26 cellular contexts compared by ENCODE assay signal in the genomic region with DNA sequence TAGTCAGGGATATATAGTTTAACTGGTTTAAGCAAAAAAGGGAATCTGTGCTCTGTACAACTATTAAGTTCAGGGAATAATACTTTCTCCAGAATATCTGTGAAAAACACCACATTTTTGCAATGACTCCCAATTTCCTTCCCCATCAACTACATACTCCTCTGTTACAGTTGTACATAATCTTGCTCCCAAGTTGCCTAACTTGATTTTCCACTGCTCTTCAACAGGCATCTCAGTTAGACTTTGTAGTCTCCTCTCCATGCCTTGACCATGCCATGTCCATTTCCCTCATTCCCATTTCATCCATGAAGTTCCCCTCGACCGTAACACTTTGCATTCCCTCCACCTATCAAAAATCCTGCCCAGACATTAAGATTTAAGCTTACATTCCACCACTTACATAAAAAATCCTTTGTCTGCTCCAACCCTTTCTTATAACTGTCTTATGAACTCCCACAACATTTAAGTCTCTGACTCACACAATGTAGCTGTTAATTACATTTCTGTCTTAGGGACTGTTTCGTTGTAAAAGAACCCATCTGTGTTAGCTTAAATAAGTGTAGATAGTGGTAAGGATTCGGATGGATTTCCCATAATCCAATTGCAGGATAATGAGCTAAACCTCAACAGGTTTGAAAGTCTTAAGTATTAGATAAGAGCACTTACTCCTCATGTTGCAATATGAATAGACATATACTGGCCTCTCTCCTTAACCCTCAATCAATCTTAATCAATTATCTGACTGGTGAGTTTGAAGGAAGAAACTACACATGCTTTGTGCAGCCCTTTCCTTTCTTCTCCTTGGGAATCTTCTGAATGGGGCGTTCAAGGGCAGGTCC.
DNase-seq lines count a peak whose midpoint lies in the region; ATAC-seq, FAIRE-seq and TF ChIP-seq lines count a peak whose summit lies in the region.
"Had no signal": no experiment of that assay in that cellular context is flagged by ENCODE, and none has a peak within 500 bp of the region (broad histone marks: within the 10 kb centered on the region; RNA-seq: fewer than 3 reads in every experiment).

No MANE protein-coding gene starts in this region.

- no peak for TF ChIP-seq POLR2A in H54 (IDR thresholded peaks at IDR 0.05; ENCODE audit: low read depth, low read length)

- TF ChIP-seq CTCF in nephron (IDR thresholded peaks at IDR 0.05; ENCODE audit: unreplicated experiment in 3 of 3): no peak

- no peaks in the 10 kb centered on the region for H3K27me3 Mint-ChIP-seq in nephron (ENCODE audit: low read depth)
- H3K27me3 Mint-ChIP-seq: activated naive CD8-positive, alpha-beta T cell; T-cell had no signal

- no peaks in the 10 kb centered on the region for H3K9me3 Mint-ChIP-seq in nephron
- H3K9me3 Mint-ChIP-seq: T-cell had no signal

- ATAC-seq in HG03159 (IDR thresholded peaks at IDR 0.05; ENCODE audit: unreplicated experiment) (no peak), HG03175 (IDR thresholded peaks at IDR 0.05; ENCODE audit: unreplicated experiment) (no peak)
- ATAC-seq: activated CD8-positive, alpha-beta T cell treated with anti-CD3 and anti-CD28 coated beads, Interleukin-2, amount 10 ng/mL, durations not matched to agents 7 days and 5 days; stimulated activated naive CD8-positive, alpha-beta T cell treated with anti-CD3 and anti-CD28 coated beads, Interleukin-15, Interleukin-2, amounts not matched to agents 100 U/mL and 50 U/mL, for 24 hours; T-cell had no signal

- DNase-seq in A172 (ENCODE audit: low spot score) (peak; percentile 57), H54 (ENCODE audit: insufficient read length, low spot score) (no peak), amniotic epithelial cell (ENCODE audit: low read depth) (peak; percentile 82), NOMO-1 treated with dmso at 0.1 percent for 144 hours (lab: John Stamatoyannopoulos, UW; ENCODE audit: unreplicated experiment) (no peak), NCI-H1092 (lab: John Stamatoyannopoulos, UW) (no peak)
- DNase-seq: ACHN; activated CD8-positive, alpha-beta T cell treated with anti-CD3 and anti-CD28 coated beads, Interleukin-2, amount 10 ng/mL, durations not matched to agents 7 days and 5 days; activated T-cell treated with anti-CD3 and anti-CD28 coated beads for 4 hours; aorta; effector memory CD4-positive, alpha-beta T cell; erythroblast; GF-D8; HCEC 1CT; head of caudate nucleus; NCI-H146; NCI-H2171; NCI-H510A treated with DMSO at 0.1 percent for 48 hours; stimulated activated naive CD8-positive, alpha-beta T cell treated with anti-CD3 and anti-CD28 coated beads, Interleukin-15, Interleukin-2, amounts not matched to agents 100 U/mL and 50 U/mL, for 24 hours; T-cell; testis; uterus had no signal

- peak overlapping the region in 2 of 3 experiments; percentile 11 to 18 for H3K27ac Mint-ChIP-seq in nephron
- H3K27ac Mint-ChIP-seq: activated CD8-positive, alpha-beta T cell treated with anti-CD3 and anti-CD28 coated beads, Interleukin-2, amount 10 ng/mL, durations not matched to agents 7 days and 5 days; activated naive CD8-positive, alpha-beta T cell; T-cell had no signal

- no peaks in the 10 kb centered on the region for H3K4me1 Mint-ChIP-seq in nephron
- H3K4me1 Mint-ChIP-seq: T-cell had no signal

- no peak overlapping the region for H3K4me3 Mint-ChIP-seq in nephron
- H3K4me3 Mint-ChIP-seq: activated CD8-positive, alpha-beta T cell treated with anti-CD3 and anti-CD28 coated beads, Interleukin-2, amount 10 ng/mL, durations not matched to agents 7 days and 5 days; activated naive CD8-positive, alpha-beta T cell; T-cell had no signal

- peaks cover 4% of the 10 kb centered on the region for H3K36me3 Mint-ChIP-seq in nephron (ENCODE audit: low read depth)
- H3K36me3 Mint-ChIP-seq: activated naive CD8-positive, alpha-beta T cell; T-cell had no signal

- FAIRE-seq in H54 (lab: Jason Lieb, UNC): peak; percentile 78
- FAIRE-seq: RCC 7860 had no signal

Comparison
In these comparisons a context has a peak if more than half of its experiments do, and no peak if none do; other contexts are left out.
1. DNase-seq: peak in A172 (single experiment) and amniotic epithelial cell (single experiment); none in H54 (single experiment), NOMO-1 treated with dmso at 0.1 percent for 144 hours (single experiment) and NCI-H1092 (single experiment).